In genomic region chr6:32843979-32844838, GRCh38 we compare ENCODE assay signal across 1 cellular context.
TF ChIP-seq lines count a peak whose summit lies in the region.

Gene PSMB8 (minus strand): TSS chr6:32844047. CDS start chr6:32843996, 51 bp downstream.

TF ChIP-seq in IMR-90, 13 proteins besides CTCF, POLR2A, EP300 and RAD21 (continued from another document):
- TF ChIP-seq ELK1 (IDR thresholded peaks at IDR 0.05; ENCODE audit: borderline replicate concordance, low read depth, low read length): no peak
- no peak for TF ChIP-seq FOS (IDR thresholded peaks at IDR 0.05; ENCODE audit: low read depth, low read length)
- TF ChIP-seq NFE2L2 (IDR thresholded peaks at IDR 0.05; ENCODE audit: low read depth, low read length): no peak
- no peak for TF ChIP-seq RCOR1 (IDR thresholded peaks at IDR 0.05; ENCODE audit: insufficient replicate concordance, low read length)
- TF ChIP-seq CHD1 (IDR thresholded peaks at IDR 0.05; ENCODE audit: low read depth, low read length): no peak
- no peak for TF ChIP-seq SMC3 (IDR thresholded peaks at IDR 0.05; ENCODE audit: low read depth, low read length)
- TF ChIP-seq MAFK (IDR thresholded peaks at IDR 0.05; ENCODE audit: low read depth, low read length): no peak
